In the genomic region with DNA sequence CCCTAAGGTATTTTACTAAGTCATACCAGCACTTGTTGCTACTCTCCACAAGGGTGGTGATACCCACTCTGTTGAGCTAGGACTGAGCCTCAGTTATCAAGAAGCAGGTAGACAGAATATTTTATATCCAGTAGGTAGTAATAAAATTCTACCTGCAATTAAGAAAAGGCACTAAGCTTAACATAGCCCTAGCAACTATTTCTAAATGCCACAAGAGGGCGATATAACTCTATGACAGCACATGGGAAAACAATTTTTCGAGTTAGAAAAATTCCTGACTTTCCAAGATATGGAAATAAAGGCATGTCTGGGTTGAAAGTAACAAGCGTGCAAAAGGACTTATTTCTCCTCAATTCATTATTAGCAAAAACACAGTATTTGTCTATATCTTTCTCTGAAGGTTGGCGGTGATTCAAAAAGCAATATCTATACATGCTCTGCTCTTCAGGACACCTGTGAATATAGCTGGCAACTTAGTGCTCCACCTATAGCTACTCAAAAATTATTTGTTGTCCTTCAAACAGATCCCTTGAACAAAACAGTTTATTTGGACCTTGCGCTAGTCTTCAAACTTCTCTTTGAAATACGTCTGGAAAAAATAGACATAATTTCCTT, we compare ENCODE assay signal across 8 cellular contexts. TPM values are rescaled to one million over a fixed set of nuclear protein-coding genes. Genes with fewer than 3 reads are reported as not detected.
DNase-seq lines count a peak whose midpoint lies in the region; ATAC-seq and TF ChIP-seq lines count a peak whose summit lies in the region.

No MANE protein-coding gene starts in this region.

- H3K27ac ChIP-seq in 22Rv1, result no peak overlapping the region

- ATAC-seq in omental fat pad (ENCODE audit: low FRiP score), result no peak
- ATAC-seq in GM21447 (IDR thresholded peaks at IDR 0.05; ENCODE audit: unreplicated experiment), result no peak

- TF ChIP-seq CTCF in 22Rv1 (IDR thresholded peaks at IDR 0.05) (peak; percentile 84), GM10266 (IDR thresholded peaks at IDR 0.05; ENCODE audit: control insufficient read depth, insufficient read depth, low read depth, missing control alignments) (peak; percentile 66), omental fat pad (IDR thresholded peaks at IDR 0.05) (peak in 1 of 3 donors; percentile 17)

- DNase-seq in GM10266 (ENCODE audit: extremely low spot score) (no peak), NCI-H446 treated with DMSO at 0.1 percent for 48 hours (lab: John Stamatoyannopoulos, UW) (peak; percentile 28), dermis blood vessel endothelial cell (peak; percentile 68), myocyte (ENCODE audit: low read depth) (peak; percentile 50), omental fat pad (ENCODE audit: low spot score) (no peak), ureter (ENCODE audit: low spot score) (no peak)

RNA-seq across cellular contexts. Expression of a gene that starts 14.7 kb away (rescaled TPM):
- total RNA-seq in dermis blood vessel endothelial cell (1.0 and 1.2 TPM in 2 replicates), myocyte (25.4 and 28.1 TPM in 2 replicates), omental fat pad (under 1 TPM in 3 of 4 donors, not detected in 1; 0.13 to 0.56 (median 0.36) TPM), ureter (17.8 TPM)
- polyA plus RNA-seq in myocyte (2012), result 12.6 TPM

Comparison
In these comparisons a context has a peak if more than half of its experiments do, and no peak if none do; other contexts are left out.
1. DNase-seq: peak in NCI-H446 treated with DMSO at 0.1 percent for 48 hours (single experiment), dermis blood vessel endothelial cell (single experiment) and myocyte (single experiment); none in GM10266 (single experiment), omental fat pad (single experiment) and ureter (single experiment).